Comparison of ENCODE assay signal across 25 cellular contexts in the genomic region with DNA sequence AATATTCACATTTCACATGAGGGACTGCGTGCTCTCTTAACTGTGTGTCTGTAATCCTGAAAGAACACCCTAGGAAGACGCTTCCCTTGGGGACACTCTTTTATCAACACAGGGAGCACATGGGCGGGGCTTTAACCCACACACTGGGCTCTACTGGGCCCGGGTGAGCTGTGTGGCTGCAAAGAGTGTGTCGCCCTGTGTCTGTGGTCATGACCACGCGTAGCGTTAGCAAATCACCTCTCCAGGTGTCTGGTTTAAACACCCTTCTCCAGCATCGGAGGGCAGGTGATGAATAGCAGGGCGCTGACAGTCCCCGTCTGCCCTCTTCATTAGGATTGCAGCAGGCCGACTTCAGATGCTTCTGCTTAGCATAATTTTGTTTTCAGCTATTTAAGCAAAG.
A peak's percentile ranks its signal among the peaks of the same experiment; 100 is the strongest.
DNase-seq lines count a peak whose midpoint lies in the region; ATAC-seq and TF ChIP-seq lines count a peak whose summit lies in the region.
"Had no signal": no experiment of that assay in that cellular context is flagged by ENCODE, and none has a peak within 500 bp of the region (broad histone marks: within the 10 kb centered on the region; RNA-seq: fewer than 3 reads in every experiment).

No MANE protein-coding gene starts in this region.

- no peak overlapping the region for H3K18ac ChIP-seq in mesenchymal stem cell (ENCODE audit: low read depth in 1 of 2, low read length in 2 of 2)

- no peak overlapping the region for H4K91ac ChIP-seq in mesenchymal stem cell (ENCODE audit: low read length)

- H4K8ac ChIP-seq in mesenchymal stem cell (ENCODE audit: low read length): no peak overlapping the region

- no peaks in the 10 kb centered on the region for H3K9me3 ChIP-seq in endodermal cell (ENCODE audit: control insufficient read depth, low read length)
- H3K9me3 ChIP-seq in mesenchymal stem cell (ENCODE audit: control insufficient read depth, low read length): no peaks in the 10 kb centered on the region
- H3K9me3 ChIP-seq: A549, gastroesophageal sphincter, psoas muscle, SK-N-SH, tibial nerve had no signal

- H3K36me3 ChIP-seq in endodermal cell (ENCODE audit: control insufficient read depth, insufficient read depth, low read length): no peaks in the 10 kb centered on the region
- H3K36me3 ChIP-seq in mesenchymal stem cell (ENCODE audit: control insufficient read depth in 1 of 2, insufficient read depth in 2 of 2, low read depth in 1 of 2, low read length in 2 of 2): no peaks in the 10 kb centered on the region
- H3K36me3 ChIP-seq: gastroesophageal sphincter, tibial nerve had no signal

- CTCF ChIA-PET in activated CD4-positive, alpha-beta T cell treated with anti-CD3 and anti-CD28 coated beads for 36 hours (lab: Charles Lee): no interaction called here

- no peak overlapping the region for H2BK12ac ChIP-seq in mesenchymal stem cell (ENCODE audit: low read length in 2 of 2)

- no peak overlapping the region for H3K4ac ChIP-seq in mesenchymal stem cell (ENCODE audit: low read depth in 1 of 2, low read length in 2 of 2)

- no peak for ATAC-seq in activated CD4-positive, alpha-beta T cell treated with anti-CD3 and anti-CD28 coated beads for 36 hours
- ATAC-seq: CD8-positive, alpha-beta T cell; gastroesophageal sphincter; left cardiac atrium; psoas muscle; Right ventricle myocardium inferior had no signal

- H3K79me1 ChIP-seq in mesenchymal stem cell (replicated peaks; ENCODE audit: low read length, poor library complexity, severe bottlenecking): no peaks in the 10 kb centered on the region

- H3K9ac ChIP-seq in endodermal cell (ENCODE audit: extremely low read depth, low read length, poor library complexity, severe bottlenecking) (no peak overlapping the region), mesenchymal stem cell (ENCODE audit: low read length) (no peak overlapping the region)
- H3K9ac ChIP-seq: SK-N-SH had no signal

- POLR2A ChIA-PET in activated CD4-positive, alpha-beta T cell treated with anti-CD3 and anti-CD28 coated beads for 36 hours (lab: Charles Lee): no interaction called here

- peak; percentile 21 for DNase-seq in NCI-H2171 treated with DMSO at 0.1 percent for 48 hours (lab: John Stamatoyannopoulos, UW)
- DNase-seq in NCI-H2171 (lab: John Stamatoyannopoulos, UW): no peak
- DNase-seq in NCI-H2107 treated with DMSO at 0.1 percent for 48 hours (lab: John Stamatoyannopoulos, UW; ENCODE audit: unreplicated experiment): peak; percentile 83
- peak; percentile 57 for DNase-seq in endodermal cell
- DNase-seq in osteocyte (ENCODE audit: extremely low spot score, unreplicated experiment): peak; percentile 44
- no peak for DNase-seq in activated CD4-positive, alpha-beta T cell treated with anti-CD3 and anti-CD28 coated beads for 36 hours
- no peak for DNase-seq in mesenchymal stem cell
- no peak for DNase-seq in NOMO-1 treated with DMSO at 0.1 percent for 48 hours (lab: John Stamatoyannopoulos, UW; ENCODE audit: unreplicated experiment)
- DNase-seq: activated B cell treated with CpG ODN at 0.5 μM for 24 hours; activated CD4-positive, alpha-beta T cell treated with anti-CD3 and anti-CD28 coated beads, Interleukin-2, amount 50 U/mL, for 1 hour; activated effector memory CD4-positive, alpha-beta T cell treated with anti-CD3 and anti-CD28 coated beads, Interleukin-2, amount 50 U/mL, for 16 hours; activated T-cell treated with anti-CD3 and anti-CD28 coated beads, Interleukin-2, amount 50 U/mL, for 24 hours; CD8-positive, alpha-beta T cell; KG1; left cardiac atrium; NCI-H1092 treated with DMSO at 0.1 percent for 48 hours; psoas muscle; SK-N-SH; stimulated activated CD4-positive, alpha-beta T cell treated with anti-CD3 and anti-CD28 coated beads, Interleukin-4, amount 100 ng/mL, for 1 hour had no signal

- H3K4me1 Mint-ChIP-seq in endodermal cell: peaks cover 12% of the 10 kb centered on the region
- peaks cover 36% of the 10 kb centered on the region for H3K4me1 Mint-ChIP-seq in osteocyte (ENCODE audit: unreplicated experiment)
- H3K4me1 Mint-ChIP-seq in activated CD4-positive, alpha-beta T cell treated with anti-CD3 and anti-CD28 coated beads for 36 hours: no peaks in the 10 kb centered on the region

- H3K27me3 ChIP-seq in endodermal cell (ENCODE audit: control insufficient read depth, insufficient read depth, low read length, poor library complexity, severe bottlenecking): no peaks in the 10 kb centered on the region
- H3K27me3 ChIP-seq in mesenchymal stem cell (ENCODE audit: control insufficient read depth in 1 of 2, insufficient read depth in 1 of 2, low read length in 2 of 2): peaks cover 9 to 24% of the 10 kb centered on the region in 2 experiments

- no peak overlapping the region for H3K4me3 ChIP-seq in endodermal cell (ENCODE audit: low read length)
- no peak overlapping the region for H3K4me3 ChIP-seq in mesenchymal stem cell (ENCODE audit: insufficient read depth in 1 of 2, low read depth in 1 of 2, low read length in 2 of 2)
- H3K4me3 ChIP-seq: A549, gastroesophageal sphincter, hepatocyte, psoas muscle had no signal

- H3K4me2 ChIP-seq in mesenchymal stem cell (ENCODE audit: low read length, poor library complexity, severe bottlenecking): no peak overlapping the region
- H3K4me2 ChIP-seq: A549, SK-N-SH had no signal

- H3K23ac ChIP-seq in mesenchymal stem cell (ENCODE audit: low read length in 2 of 2): no peak overlapping the region

- WGBS in endodermal cell (ENCODE audit: insufficient coverage in 1 of 2, insufficient read length in 1 of 2), 2 experiments: 86 to 89% methylated on average over 11 to 12 of the region's 12 CpGs
- WGBS in mesenchymal stem cell: 82% methylated on average over 12 of the region's 12 CpGs

- intact Hi-C loops in activated CD4-positive, alpha-beta T cell treated with anti-CD3 and anti-CD28 coated beads for 36 hours (cut with DNase I, micrococcal nuclease): no loop called here

- no peak overlapping the region for H2BK15ac ChIP-seq in mesenchymal stem cell (ENCODE audit: low read depth, poor library complexity, severe bottlenecking)

- no peak overlapping the region for H3K14ac ChIP-seq in mesenchymal stem cell (ENCODE audit: low read length in 2 of 2)

- H2BK5ac ChIP-seq in mesenchymal stem cell (ENCODE audit: low read depth, low read length, poor library complexity, severe bottlenecking): no peak overlapping the region

- H3K9me3 Mint-ChIP-seq in endodermal cell (no peaks in the 10 kb centered on the region), osteocyte (ENCODE audit: unreplicated experiment) (no peaks in the 10 kb centered on the region)
- H3K9me3 Mint-ChIP-seq in activated CD4-positive, alpha-beta T cell treated with anti-CD3 and anti-CD28 coated beads for 36 hours (ENCODE audit: low read depth): no peaks in the 10 kb centered on the region
- H3K9me3 Mint-ChIP-seq: activated B cell treated with CpG ODN at 0.5 μM for 24 hours; activated T-cell treated with anti-CD3 and anti-CD28 coated beads, Interleukin-2, amount 50 U/mL, for 24 hours; CD8-positive, alpha-beta T cell had no signal

- H3K27ac Mint-ChIP-seq in endodermal cell: no peak overlapping the region
- no peak overlapping the region for H3K27ac Mint-ChIP-seq in osteocyte (ENCODE audit: unreplicated experiment)
- no peak overlapping the region for H3K27ac Mint-ChIP-seq in activated CD4-positive, alpha-beta T cell treated with anti-CD3 and anti-CD28 coated beads for 36 hours
- H3K27ac Mint-ChIP-seq: activated B cell treated with CpG ODN at 0.5 μM for 24 hours; activated naive CD8-positive, alpha-beta T cell; activated T-cell treated with anti-CD3 and anti-CD28 coated beads, Interleukin-2, amount 50 U/mL, for 24 hours; CD8-positive, alpha-beta T cell had no signal

- H3K4me3 Mint-ChIP-seq in endodermal cell (no peak overlapping the region), osteocyte (ENCODE audit: unreplicated experiment) (no peak overlapping the region)
- no peak overlapping the region for H3K4me3 Mint-ChIP-seq in activated CD4-positive, alpha-beta T cell treated with anti-CD3 and anti-CD28 coated beads for 36 hours
- H3K4me3 Mint-ChIP-seq: activated naive CD8-positive, alpha-beta T cell; activated T-cell treated with anti-CD3 and anti-CD28 coated beads, Interleukin-2, amount 50 U/mL, for 24 hours; CD8-positive, alpha-beta T cell had no signal

- H3K4me1 ChIP-seq in endodermal cell (ENCODE audit: control insufficient read depth, insufficient read depth, low read length): peaks cover 10% of the 10 kb centered on the region
- H3K4me1 ChIP-seq in mesenchymal stem cell (ENCODE audit: control insufficient read depth, insufficient read depth, low read depth, low read length): no peaks in the 10 kb centered on the region
- H3K4me1 ChIP-seq: A549, psoas muscle had no signal

- H3K36me3 Mint-ChIP-seq in endodermal cell (ENCODE audit: low read depth): no peaks in the 10 kb centered on the region
- no peaks in the 10 kb centered on the region for H3K36me3 Mint-ChIP-seq in osteocyte (ENCODE audit: unreplicated experiment)
- H3K36me3 Mint-ChIP-seq in activated CD4-positive, alpha-beta T cell treated with anti-CD3 and anti-CD28 coated beads for 36 hours (ENCODE audit: low read depth): no peaks in the 10 kb centered on the region
- H3K36me3 Mint-ChIP-seq: activated naive CD8-positive, alpha-beta T cell; CD8-positive, alpha-beta T cell had no signal

- no peak overlapping the region for H2BK120ac ChIP-seq in mesenchymal stem cell (ENCODE audit: low read depth, low read length)

- TF ChIP-seq CTCF in endodermal cell (conservative IDR thresholded peaks at IDR 0.05) (no peak), osteocyte (IDR thresholded peaks at IDR 0.05) (no peak)

- no peak overlapping the region for H2AFZ ChIP-seq in mesenchymal stem cell (ENCODE audit: low read depth, low read length)
- H2AFZ ChIP-seq: hepatocyte had no signal

- H3K27ac ChIP-seq in endodermal cell (ENCODE audit: low read depth, low read length): no peak overlapping the region
- no peak overlapping the region for H3K27ac ChIP-seq in mesenchymal stem cell (ENCODE audit: low read length, poor library complexity, severe bottlenecking)
- H3K27ac ChIP-seq: A549, gastroesophageal sphincter, hepatocyte, psoas muscle, tibial nerve had no signal

- no peak overlapping the region for H2AK5ac ChIP-seq in mesenchymal stem cell (ENCODE audit: low read length, severe bottlenecking)

- peaks cover 6% of the 10 kb centered on the region for H3K27me3 Mint-ChIP-seq in endodermal cell (ENCODE audit: insufficient read depth)
- peaks cover 8% of the 10 kb centered on the region for H3K27me3 Mint-ChIP-seq in osteocyte (ENCODE audit: unreplicated experiment)
- peaks cover 27% of the 10 kb centered on the region for H3K27me3 Mint-ChIP-seq in activated CD4-positive, alpha-beta T cell treated with anti-CD3 and anti-CD28 coated beads for 36 hours

Comparison
In these comparisons a context has a peak if more than half of its experiments do, and no peak if none do; other contexts are left out.
1. DNase-seq: peak in NCI-H2171 treated with DMSO at 0.1 percent for 48 hours (single experiment), NCI-H2107 treated with DMSO at 0.1 percent for 48 hours (single experiment), endodermal cell (single experiment) and osteocyte (single experiment); none in NCI-H2171 (single experiment), activated CD4-positive, alpha-beta T cell treated with anti-CD3 and anti-CD28 coated beads for 36 hours (single experiment), mesenchymal stem cell (single experiment) and NOMO-1 treated with DMSO at 0.1 percent for 48 hours (single experiment).